15 cellular contexts compared by ENCODE assay signal in genomic region chr14:75649773-75650172, GRCh38.
"Had no signal": no experiment of that assay in that cellular context is flagged by ENCODE, and none has a peak within 500 bp of the region (broad histone marks: within the 10 kb centered on the region; RNA-seq: fewer than 3 reads in every experiment).

No MANE protein-coding gene starts in this region.

- H3K9me3 ChIP-seq: esophagus muscularis mucosa, sigmoid colon had no signal

- H3K4me3 ChIP-seq: dorsolateral prefrontal cortex, esophagus muscularis mucosa, sigmoid colon had no signal

- ATAC-seq: left lobe of liver; naive thymus-derived CD8-positive, alpha-beta T cell; SK-N-SH treated with all-trans-retinoic acid at 6 μM for 48 hours had no signal

- H3K27me3 ChIP-seq: dorsolateral prefrontal cortex, esophagus muscularis mucosa, sigmoid colon had no signal

- DNase-seq: activated CD4-positive, alpha-beta T cell treated with anti-CD3 and anti-CD28 coated beads, Interleukin-2, amount 50 U/mL, for 1 hour; activated CD4-positive, CD25-positive, alpha-beta regulatory T cell; activated effector memory CD4-positive, alpha-beta T cell treated with Interleukin-2 at 50 U/mL for 16 hours; anterior cingulate cortex; dorsolateral prefrontal cortex; foreskin fibroblast; head of caudate nucleus; naive thymus-derived CD8-positive, alpha-beta T cell; nucleus accumbens; sigmoid colon; stimulated activated CD4-positive, alpha-beta T cell treated with anti-CD3 and anti-CD28 coated beads, Interleukin-2, amount 100 ng/mL, for 48 hours; stimulated activated naive CD4-positive, alpha-beta T cell treated with Interleukin-2 at 50 U/mL for 16 hours had no signal
